Comparison of ENCODE assay signal across 23 cellular contexts in genomic region chr11:43779306-43779705, GRCh38.
DNase-seq lines count a peak whose midpoint lies in the region; ATAC-seq, FAIRE-seq and TF ChIP-seq lines count a peak whose summit lies in the region.
"Had no signal": no experiment of that assay in that cellular context is flagged by ENCODE, and none has a peak within 500 bp of the region (broad histone marks: within the 10 kb centered on the region; RNA-seq: fewer than 3 reads in every experiment).

No MANE protein-coding gene starts in this region.

- H3K27me3 Mint-ChIP-seq in Caco-2 (ENCODE audit: insufficient read depth, unreplicated experiment) = no peaks in the 10 kb centered on the region
- no peaks in the 10 kb centered on the region for H3K27me3 Mint-ChIP-seq in activated CD4-positive, alpha-beta T cell treated with anti-CD3 and anti-CD28 coated beads, Interleukin-2, amount 10 ng/mL, durations not matched to agents 24 days and 14 days
- H3K27me3 Mint-ChIP-seq: CD4-positive, alpha-beta T cell; CD8-positive, alpha-beta memory T cell had no signal

- no peak overlapping the region for H4K91ac ChIP-seq in mesenchymal stem cell (ENCODE audit: low read length)

- no peak overlapping the region for H3K18ac ChIP-seq in mesenchymal stem cell (ENCODE audit: low read depth in 1 of 2, low read length in 2 of 2)

- DNase-seq in Caco-2 = no peak
- no peak for DNase-seq in H54 (ENCODE audit: insufficient read length, low spot score)
- no peak for DNase-seq in mesenchymal stem cell
- DNase-seq in psoas muscle = no peak
- DNase-seq in HCEC 1CT = no peak
- no peak for DNase-seq in activated CD4-positive, alpha-beta T cell treated with anti-CD3 and anti-CD28 coated beads, Interleukin-2, amount 10 ng/mL, durations not matched to agents 24 days and 14 days
- no peak for DNase-seq in GOT3 (lab: John Stamatoyannopoulos, UW)
- DNase-seq: 8988T; ACHN; AML-193; BE2C; Calu3; CD4-positive, alpha-beta T cell; CD8-positive, alpha-beta memory T cell; DMS53; DMS79 treated with DMSO at 0.1 percent for 48 hours; GF-D8 had no signal

- H3K36me3 ChIP-seq in Caco-2 (ENCODE audit: control insufficient read depth, insufficient read depth, low read length) = no peaks in the 10 kb centered on the region; the same call in 1 of the 2 replicates
- H3K36me3 ChIP-seq in mesenchymal stem cell (ENCODE audit: control insufficient read depth in 1 of 2, insufficient read depth in 2 of 2, low read depth in 1 of 2, low read length in 2 of 2) = peaks cover 0 to 12% of the 10 kb centered on the region in 2 experiments
- no peaks in the 10 kb centered on the region for H3K36me3 ChIP-seq in psoas muscle (ENCODE audit: insufficient read depth in 1 of 2, low read depth in 1 of 2)
- H3K36me3 ChIP-seq: BE2C, HAP-1 had no signal

- H3K36me3 Mint-ChIP-seq in Caco-2 (ENCODE audit: insufficient read depth, unreplicated experiment) = peaks cover 31% of the 10 kb centered on the region
- H3K36me3 Mint-ChIP-seq in activated CD4-positive, alpha-beta T cell treated with anti-CD3 and anti-CD28 coated beads, Interleukin-2, amount 10 ng/mL, durations not matched to agents 24 days and 14 days (ENCODE audit: low read depth) = peaks cover 26% of the 10 kb centered on the region

- H2BK15ac ChIP-seq in mesenchymal stem cell (ENCODE audit: low read depth, poor library complexity, severe bottlenecking) = no peak overlapping the region

- H2AK5ac ChIP-seq in mesenchymal stem cell (ENCODE audit: low read length, severe bottlenecking) = no peak overlapping the region

- no peak overlapping the region for H2BK12ac ChIP-seq in mesenchymal stem cell (ENCODE audit: low read length in 2 of 2)

- no peak overlapping the region for H3K4me3 Mint-ChIP-seq in Caco-2 (ENCODE audit: unreplicated experiment)
- H3K4me3 Mint-ChIP-seq in activated CD4-positive, alpha-beta T cell treated with anti-CD3 and anti-CD28 coated beads, Interleukin-2, amount 10 ng/mL, durations not matched to agents 24 days and 14 days = no peak overlapping the region
- H3K4me3 Mint-ChIP-seq: CD14-positive monocyte; CD4-positive, alpha-beta T cell; CD8-positive, alpha-beta memory T cell had no signal

- H3K9me3 Mint-ChIP-seq in Caco-2 (ENCODE audit: unreplicated experiment) = peaks cover 32% of the 10 kb centered on the region
- peaks cover 5% of the 10 kb centered on the region for H3K9me3 Mint-ChIP-seq in activated CD4-positive, alpha-beta T cell treated with anti-CD3 and anti-CD28 coated beads, Interleukin-2, amount 10 ng/mL, durations not matched to agents 24 days and 14 days

- H3K9me3 ChIP-seq in Caco-2 (peaks cover 16% of the 10 kb centered on the region), mesenchymal stem cell (ENCODE audit: control insufficient read depth, low read length) (peaks cover 12% of the 10 kb centered on the region), psoas muscle (no peaks in the 10 kb centered on the region)
- H3K9me3 ChIP-seq: BE2C had no signal

- BruUV-seq in Caco-2 (replicated peaks; lab: Mats Ljungman, UMichigan) = no TSS peak

- H3K27ac ChIP-seq in mesenchymal stem cell (ENCODE audit: low read length, poor library complexity, severe bottlenecking) (peak overlapping the region; percentile 61), psoas muscle (no peak overlapping the region)
- H3K27ac ChIP-seq: A549; BLaER1 treated with 17β-estradiol and CSF1 and Interleukin-3, amounts not matched to agents 10 nM and 100 nM had no signal

- peak overlapping the region; percentile 50 for H3K27ac Mint-ChIP-seq in Caco-2 (ENCODE audit: unreplicated experiment)
- H3K27ac Mint-ChIP-seq in activated CD4-positive, alpha-beta T cell treated with anti-CD3 and anti-CD28 coated beads, Interleukin-2, amount 10 ng/mL, durations not matched to agents 24 days and 14 days = no peak overlapping the region
- H3K27ac Mint-ChIP-seq: CD14-positive monocyte; CD4-positive, alpha-beta T cell had no signal

- CTCF ChIA-PET in Caco-2 (lab: Charles Lee) = no interaction called here

- intact Hi-C loops in Caco-2 (cut with micrococcal nuclease; ENCODE audit: unreplicated experiment) = no loop called here
- intact Hi-C loops in psoas muscle (cut with DNase I) = no loop called here
- intact Hi-C loops in activated CD4-positive, alpha-beta T cell treated with anti-CD3 and anti-CD28 coated beads, Interleukin-2, amount 10 ng/mL, durations not matched to agents 24 days and 14 days (cut with micrococcal nuclease) = no loop called here

- no peak overlapping the region for H3K23ac ChIP-seq in mesenchymal stem cell (ENCODE audit: low read length in 2 of 2)

- no peak overlapping the region for H3K14ac ChIP-seq in mesenchymal stem cell (ENCODE audit: low read length in 2 of 2)

- TF ChIP-seq CTCF in Caco-2 (IDR thresholded peaks at IDR 0.05; ENCODE audit: insufficient read depth in 1 of 2, low read depth in 1 of 2, low read length in 1 of 2, severe bottlenecking in 1 of 2, unreplicated experiment in 1 of 2) = no peak
- TF ChIP-seq CTCF in psoas muscle (IDR thresholded peaks at IDR 0.05) = no peak

- WGBS in mesenchymal stem cell = 94% methylated on average over 2 of the region's 2 CpGs
- 58 to 76% (median 72%) methylated on average over 2 of the region's 2 CpGs for WGBS in psoas muscle, 3 donors

- H4K8ac ChIP-seq in mesenchymal stem cell (ENCODE audit: low read length) = no peak overlapping the region

- H3K4me1 ChIP-seq in Caco-2 = peaks cover 14% of the 10 kb centered on the region
- H3K4me1 ChIP-seq in mesenchymal stem cell (ENCODE audit: control insufficient read depth, insufficient read depth, low read depth, low read length) = no peaks in the 10 kb centered on the region
- H3K4me1 ChIP-seq in psoas muscle = peaks cover 3% of the 10 kb centered on the region
- H3K4me1 ChIP-seq: BE2C; BLaER1 treated with 17β-estradiol and CSF1 and Interleukin-3, amounts not matched to agents 10 nM and 100 nM; HAP-1 had no signal

- H2BK5ac ChIP-seq in mesenchymal stem cell (ENCODE audit: low read depth, low read length, poor library complexity, severe bottlenecking) = no peak overlapping the region

- peaks cover 22% of the 10 kb centered on the region for H3K4me1 Mint-ChIP-seq in Caco-2 (ENCODE audit: low read depth, unreplicated experiment)
- H3K4me1 Mint-ChIP-seq in activated CD4-positive, alpha-beta T cell treated with anti-CD3 and anti-CD28 coated beads, Interleukin-2, amount 10 ng/mL, durations not matched to agents 24 days and 14 days = peaks cover 2% of the 10 kb centered on the region
- H3K4me1 Mint-ChIP-seq: CD14-positive monocyte; CD8-positive, alpha-beta memory T cell had no signal

- H3K4me2 ChIP-seq in mesenchymal stem cell (ENCODE audit: low read length, poor library complexity, severe bottlenecking) = peak overlapping the region; percentile 16
- H3K4me2 ChIP-seq: A549; BLaER1 treated with 17β-estradiol and CSF1 and Interleukin-3, amounts not matched to agents 10 nM and 100 nM had no signal

- no peak overlapping the region for H3K9ac ChIP-seq in mesenchymal stem cell (ENCODE audit: low read length)
- H3K9ac ChIP-seq: BLaER1 treated with 17β-estradiol and CSF1 and Interleukin-3, amounts not matched to agents 10 nM and 100 nM had no signal

- no peaks in the 10 kb centered on the region for H3K27me3 ChIP-seq in Caco-2 (replicated peaks; ENCODE audit: control insufficient read depth, insufficient read depth, low read length)
- no peaks in the 10 kb centered on the region for H3K27me3 ChIP-seq in mesenchymal stem cell (ENCODE audit: control insufficient read depth in 1 of 2, insufficient read depth in 1 of 2, low read length in 2 of 2)
- H3K27me3 ChIP-seq in psoas muscle (ENCODE audit: insufficient read depth in 3 of 3, low read length in 2 of 3) = no peaks in the 10 kb centered on the region
- H3K27me3 ChIP-seq: BE2C; BLaER1 treated with 17β-estradiol and CSF1 and Interleukin-3, amounts not matched to agents 10 nM and 100 nM had no signal

- peaks cover 15% of the 10 kb centered on the region for H3K79me1 ChIP-seq in mesenchymal stem cell (replicated peaks; ENCODE audit: low read length, poor library complexity, severe bottlenecking)

- H2BK120ac ChIP-seq in mesenchymal stem cell (ENCODE audit: low read depth, low read length) = no peak overlapping the region

- no peak overlapping the region for H3K4ac ChIP-seq in mesenchymal stem cell (ENCODE audit: low read depth in 1 of 2, low read length in 2 of 2)

- peak; percentile 82 for FAIRE-seq in H54 (lab: Jason Lieb, UNC)
- FAIRE-seq: A549, GM12891, GM18507 had no signal

- POLR2A ChIA-PET in Caco-2 (lab: Charles Lee) = no interaction called here

- H2AFZ ChIP-seq in mesenchymal stem cell (ENCODE audit: low read depth, low read length) = no peak overlapping the region

- no peak for TF ChIP-seq POLR2A in H54 (IDR thresholded peaks at IDR 0.05; ENCODE audit: low read depth, low read length)

- H3K4me3 ChIP-seq in Caco-2 (ENCODE audit: low read depth, low read length) (no peak overlapping the region), mesenchymal stem cell (ENCODE audit: insufficient read depth in 1 of 2, low read depth in 1 of 2, low read length in 2 of 2) (no peak overlapping the region), psoas muscle (no peak overlapping the region)
- H3K4me3 ChIP-seq: A549; BLaER1 treated with 17β-estradiol and CSF1 and Interleukin-3, amounts not matched to agents 10 nM and 100 nM; HAP-1 had no signal

- peak; percentile 30 to 71 (median 64) for ATAC-seq in psoas muscle
- ATAC-seq: A549 had no signal
